In the genomic region with DNA sequence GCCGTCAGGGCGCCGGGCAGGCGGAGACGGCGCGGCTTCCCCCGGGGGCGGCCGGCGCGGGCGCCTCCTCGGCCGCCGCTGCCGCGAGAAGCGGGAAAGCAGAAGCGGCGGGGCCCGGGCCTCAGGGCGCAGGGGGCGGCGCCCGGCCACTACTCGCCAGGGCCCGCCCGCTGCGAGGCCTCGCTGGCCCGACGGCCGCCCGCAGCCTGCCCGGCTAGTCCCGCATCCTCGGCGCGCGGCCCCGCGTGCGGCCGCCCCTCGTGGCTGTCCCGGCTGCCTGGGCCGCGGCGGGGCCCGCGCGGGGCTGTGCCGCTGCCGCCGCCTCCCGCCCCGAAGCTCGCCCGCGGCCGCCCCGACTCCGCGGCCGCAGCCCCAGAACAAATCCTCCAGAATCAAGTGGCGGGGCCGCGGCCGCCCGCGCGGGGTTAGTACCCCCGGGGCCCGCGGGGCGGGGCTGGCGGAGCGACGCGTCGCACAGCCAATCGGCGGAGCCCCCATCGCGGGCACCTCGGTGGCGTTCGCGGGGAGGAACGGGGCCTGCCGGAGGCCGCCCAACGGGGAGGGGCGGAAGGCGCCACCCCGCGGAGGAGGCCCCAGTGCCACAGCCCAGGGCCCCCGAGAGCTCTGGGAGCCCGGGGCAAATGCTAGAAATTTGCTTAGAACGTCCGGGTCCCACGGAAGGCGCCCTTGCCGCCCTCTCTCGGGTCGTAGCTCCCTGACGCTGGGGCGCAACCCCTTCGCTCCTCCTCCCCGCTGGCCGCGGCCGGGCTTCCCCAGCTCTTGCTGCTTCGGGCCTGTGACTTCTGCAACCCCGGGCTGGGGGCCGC, we compare ENCODE assay signal across 8 cellular contexts. TPM values are rescaled to one million over a fixed set of nuclear protein-coding genes. Genes with fewer than 3 reads are reported as not detected.
DNase-seq lines count a peak whose midpoint lies in the region; ATAC-seq and TF ChIP-seq lines count a peak whose summit lies in the region.

A gene (minus strand): TSS at position 401 of the 827 bp plus-strand sequence. CDS start 408 bp downstream, outside the sequence.

- peaks cover 53% of the 10 kb centered on the region for H3K4me1 ChIP-seq in BLaER1
- peaks cover 10 to 17% of the 10 kb centered on the region in 2 donors for H3K4me1 ChIP-seq in gastrocnemius medialis

- in situ Hi-C loops in GM18951 (cut with MboI; ENCODE audit: low sequenced_read_pairs, unreplicated experiment) (no loop called here), gastrocnemius medialis (cut with MboI; ENCODE audit: low sequenced_read_pairs in 4 of 4) (loop anchor here in 1 of 4 donors (10.0 kb wide), 1 partner anchor 175 kb away; no protein-coding TSS in a partner anchor)

- intact Hi-C loops in gastrocnemius medialis (cut with DNase I; ENCODE audit: low total_unique reads) = loop anchor here (10.0 kb wide), 1 partner anchor 275 kb away; no protein-coding TSS in a partner anchor

- DNase-seq in NCI-H748 treated with DMSO at 0.1 percent for 48 hours (lab: John Stamatoyannopoulos, UW) (peak; percentile 17), germinal center (ENCODE audit: low spot score) (peak; percentile 97), gastrocnemius medialis (peak in 1 of 2 donors; percentile 22), omental fat pad (ENCODE audit: low spot score) (no peak)
- DNase-seq in activated CD8-positive, alpha-beta memory T cell treated with anti-CD3 and anti-CD28 coated beads, Interleukin-2, amount 50 U/mL, for 4 hours = peak; percentile 94

- ATAC-seq in HG03108 (IDR thresholded peaks at IDR 0.05; ENCODE audit: unreplicated experiment) (peak; percentile 71), gastrocnemius medialis (no peak), omental fat pad (ENCODE audit: low FRiP score) (no peak)

- H3K4me3 ChIP-seq in BLaER1 = peak within 1 kb of the TSS; percentile 63
- peak within 1 kb of the TSS in 3 of 4 donors; percentile 25 to 43 (median 28) for H3K4me3 ChIP-seq in gastrocnemius medialis

- H3K27ac ChIP-seq in BLaER1 = no peak within 1 kb of the TSS
- no peak within 1 kb of the TSS for H3K27ac ChIP-seq in gastrocnemius medialis

- no peak for TF ChIP-seq CTCF in gastrocnemius medialis (IDR thresholded peaks at IDR 0.05 in 4 of 5, conservative IDR thresholded peaks at IDR 0.05 in 1 of 5)
- TF ChIP-seq CTCF in omental fat pad (IDR thresholded peaks at IDR 0.05) = no peak

- H3K27me3 ChIP-seq in BLaER1 (peaks cover 100% of the 10 kb centered on the region), gastrocnemius medialis (peaks cover 86 to 93% (median 91%) of the 10 kb centered on the region in 3 donors)

- peak within 1 kb of the TSS; percentile 85 for H3K4me2 ChIP-seq in BLaER1

- H3K9ac ChIP-seq in BLaER1 = no peak within 1 kb of the TSS

- H3K36me3 ChIP-seq in BLaER1 (no peaks in the 10 kb centered on the region), gastrocnemius medialis (no peaks in the 10 kb centered on the region)

- H4K20me1 ChIP-seq in BLaER1 = peaks cover 96% of the 10 kb centered on the region

- H3K9me3 ChIP-seq in BLaER1 = no peaks in the 10 kb centered on the region
- H3K9me3 ChIP-seq in gastrocnemius medialis = no peaks in the 10 kb centered on the region

- TF ChIP-seq POLR2A in GM18951 (IDR thresholded peaks at IDR 0.05; ENCODE audit: extremely low read depth, insufficient read depth, insufficient read length) = peak; percentile 98
- TF ChIP-seq POLR2A in gastrocnemius medialis (IDR thresholded peaks at IDR 0.05) = no peak

RNA-seq across cellular contexts. Expression of the gene that starts here (rescaled TPM):
- total RNA-seq in gastrocnemius medialis (1 to 10 TPM in 2 of 4 donors, under 1 TPM in 2; 0.13 to 1.9 (median 0.74) TPM), omental fat pad (1 to 10 TPM; 1.6 to 6.7 (median 3.8) TPM)
